In genomic region chr2:28751956-28752607, GRCh38 we compare ENCODE assay signal across 8 cellular contexts. TPM values are rescaled to one million over a fixed set of nuclear protein-coding genes. Genes with fewer than 3 reads are reported as not detected.
DNase-seq lines count a peak whose midpoint lies in the region; ATAC-seq and TF ChIP-seq lines count a peak whose summit lies in the region.

No MANE protein-coding gene starts in this region.

- peak; percentile 12 for ATAC-seq in GM18858 (IDR thresholded peaks at IDR 0.05; ENCODE audit: unreplicated experiment)
- ATAC-seq in HG03025 (IDR thresholded peaks at IDR 0.05; ENCODE audit: low FRiP score, unreplicated experiment), result peak; percentile 40
- ATAC-seq in body of pancreas, result peak; percentile 45

- H3K4me3 ChIP-seq in BLaER1 treated with 17β-estradiol and CSF1 and Interleukin-3, amounts not matched to agents 10 nM and 100 nM, result peak overlapping the region; percentile 94 to 100 (median 98)
- H3K4me3 ChIP-seq in body of pancreas, result peak overlapping the region; percentile 64 to 99

- DNase-seq in SHP77 treated with DMSO at 0.1 percent for 48 hours (lab: John Stamatoyannopoulos, UW), result peak; percentile 89
- peak in 3 of 4 donors; percentile 33 to 49 (median 39) for DNase-seq in body of pancreas
- DNase-seq in islet precursor cell, result peak; percentile 58
- peak; percentile 13 to 62 for DNase-seq in stimulated activated CD4-positive, alpha-beta T cell treated with anti-CD3 and anti-CD28 coated beads, Interleukin-2, amount 100 ng/mL, for 48 hours
- no peak for DNase-seq in KG1 (lab: John Stamatoyannopoulos, UW)

- H3K27me3 ChIP-seq in BLaER1 treated with 17β-estradiol and CSF1 and Interleukin-3, amounts not matched to agents 10 nM and 100 nM, result no peaks in the 10 kb centered on the region
- H3K27me3 ChIP-seq in body of pancreas, result no peaks in the 10 kb centered on the region

- TF ChIP-seq CTCF in body of pancreas (IDR thresholded peaks at IDR 0.05), result no peak

- H3K9ac ChIP-seq in BLaER1 treated with 17β-estradiol and CSF1 and Interleukin-3, amounts not matched to agents 10 nM and 100 nM, result peak overlapping the region; percentile 98 to 100 (median 99)

- H4K20me1 ChIP-seq in BLaER1 treated with 17β-estradiol and CSF1 and Interleukin-3, amounts not matched to agents 10 nM and 100 nM, result peaks cover 42 to 51% (median 47%) of the 10 kb centered on the region in 11 experiments

- H3K4me2 ChIP-seq in BLaER1 treated with 17β-estradiol and CSF1 and Interleukin-3, amounts not matched to agents 10 nM and 100 nM, result peak overlapping the region; percentile 65 to 89 (median 81); a peak in 20 of 22 replicates

- intact Hi-C loops in body of pancreas (cut with DNase I), result no loop called here

- WGBS in body of pancreas, 2 donors, result 0% methylated on average over 17 to 46 of the region's 75 CpGs

- H3K9me3 ChIP-seq in BLaER1 treated with 17β-estradiol and CSF1 and Interleukin-3, amounts not matched to agents 10 nM and 100 nM (replicated peaks in 1 of 11), result no peaks in the 10 kb centered on the region
- H3K9me3 ChIP-seq in body of pancreas, result no peaks in the 10 kb centered on the region

- H3K36me3 ChIP-seq in BLaER1 treated with 17β-estradiol and CSF1 and Interleukin-3, amounts not matched to agents 10 nM and 100 nM, result peaks cover 0 to 16% (median 8%) of the 10 kb centered on the region in 11 experiments; a peak in 8 of 22 replicates
- no peaks in the 10 kb centered on the region for H3K36me3 ChIP-seq in body of pancreas (replicated peaks in 1 of 2; ENCODE audit: insufficient read depth in 1 of 2, low read depth in 2 of 2)

- H3K27ac ChIP-seq in BLaER1 treated with 17β-estradiol and CSF1 and Interleukin-3, amounts not matched to agents 10 nM and 100 nM, result peak overlapping the region; percentile 97 to 100 (median 98)
- H3K27ac ChIP-seq in body of pancreas, result peak overlapping the region; percentile 96 to 100 (median 99)

- no peak for TF ChIP-seq POLR2A in body of pancreas (IDR thresholded peaks at IDR 0.05)

- peaks cover 33 to 57% (median 51%) of the 10 kb centered on the region in 10 experiments for H3K4me1 ChIP-seq in BLaER1 treated with 17β-estradiol and CSF1 and Interleukin-3, amounts not matched to agents 10 nM and 100 nM
- H3K4me1 ChIP-seq in body of pancreas, result peaks cover 43% of the 10 kb centered on the region

RNA-seq across cellular contexts. Expression of gene PPP1CB, which starts 0.5 kb away (rescaled TPM):
- total RNA-seq in body of pancreas, result 100 to 1,000 TPM in 1 of 2 donors, 10 to 100 TPM in 1; 63.3 to 139 TPM

RNA-seq across cellular contexts. Expression of gene SPDYA, which starts 58.6 kb away (rescaled TPM):
- 1 to 10 TPM in 1 of 2 donors, under 1 TPM in 1; 0.26 to 1.6 TPM for total RNA-seq in body of pancreas
